ENCODE assay signal across 10 cellular contexts in genomic region chr3:130242850-130243569, GRCh38.
A peak's percentile ranks its signal among the peaks of the same experiment; 100 is the strongest.
DNase-seq lines count a peak whose midpoint lies in the region; ATAC-seq, FAIRE-seq and TF ChIP-seq lines count a peak whose summit lies in the region.
"Had no signal": no experiment of that assay in that cellular context is flagged by ENCODE, and none has a peak within 500 bp of the region (broad histone marks: within the 10 kb centered on the region; RNA-seq: fewer than 3 reads in every experiment).

No MANE protein-coding gene starts in this region.

- POLR2A ChIA-PET in AG04450 (lab: Yijun Ruan, JAX) = no interaction called here
- POLR2A ChIA-PET in GM10248 (lab: Yijun Ruan, JAX) = no interaction called here

- FAIRE-seq in islet of Langerhans (lab: Jason Lieb, UNC) (peak; percentile 81), H54 (lab: Jason Lieb, UNC) (no peak)
- FAIRE-seq: G401.6 had no signal

- no peak for DNase-seq in AG04450 (ENCODE audit: low read depth, low spot score)
- DNase-seq in GM10248 (ENCODE audit: extremely low spot score) = no peak
- DNase-seq in SJCRH30 = peak; percentile 21 to 62
- no peak for DNase-seq in H54 (ENCODE audit: insufficient read length, low spot score)
- no peak for DNase-seq in middle frontal gyrus (ENCODE audit: extremely low spot score, low spot score)
- DNase-seq in stomach = no peak
- DNase-seq: activated naive CD8-positive, alpha-beta T cell treated with anti-CD3 and anti-CD28 coated beads, Interleukin-2, amount 10 ng/mL, durations not matched to agents 7 days and 5 days had no signal

- CTCF ChIA-PET in AG04450 (lab: Charles Lee) (interaction anchor here (1.0 to 1.3 kb wide), 2 partner anchors 300 to 302 kb away, joined by 3 to 6 read pairs; no protein-coding TSS in a partner anchor), GM10248 (lab: Yijun Ruan, JAX) (interaction anchor here (1.1 kb wide), 1 partner anchor 9 kb away, joined by 3 read pairs; no protein-coding TSS in a partner anchor)

- no peak for TF ChIP-seq EP300 in stomach (IDR thresholded peaks at IDR 0.05)

- H3K36me3 ChIP-seq in SJCRH30 = no peaks in the 10 kb centered on the region
- H3K36me3 ChIP-seq in stomach = no peaks in the 10 kb centered on the region

- TF ChIP-seq CTCF in AG04450 (IDR thresholded peaks at IDR 0.05; ENCODE audit: low read depth, low read length) (peak; percentile 25), GM10248 (IDR thresholded peaks at IDR 0.05; ENCODE audit: control extremely low read depth, extremely low read depth, low read depth, missing control alignments) (peak; percentile 26), stomach (IDR thresholded peaks at IDR 0.05) (peak in 1 of 7 experiments; percentile 35)

- H3K27ac ChIP-seq in AG04450 (ENCODE audit: low read depth, low read length) (no peak overlapping the region), SJCRH30 (no peak overlapping the region), stomach (no peak overlapping the region)

- TF ChIP-seq POLR2A in H54 (IDR thresholded peaks at IDR 0.05; ENCODE audit: low read depth, low read length) (no peak), stomach (IDR thresholded peaks at IDR 0.05) (no peak)

- ATAC-seq in GM19463 (IDR thresholded peaks at IDR 0.05; ENCODE audit: unreplicated experiment) = no peak

- H3K4me3 ChIP-seq in AG04450 (ENCODE audit: low read depth, low read length) (no peak overlapping the region), SJCRH30 (no peak overlapping the region), stomach (no peak overlapping the region)

- H3K4me1 ChIP-seq in SJCRH30 = peaks cover 7% of the 10 kb centered on the region; the same call in 1 of the 2 replicates
- no peaks in the 10 kb centered on the region for H3K4me1 ChIP-seq in stomach

- H3K27me3 ChIP-seq in AG04450 (ENCODE audit: control insufficient read depth, insufficient read depth, low read length) (no peaks in the 10 kb centered on the region), SJCRH30 (peaks cover 5% of the 10 kb centered on the region; the same call in 1 of the 2 replicates), stomach (no peaks in the 10 kb centered on the region)

- 40 to 50% (median 45%) methylated on average over 3 of the region's 3 CpGs for WGBS in stomach, 5 donors

- intact Hi-C loops in stomach (cut with DNase I; ENCODE audit: low total_unique reads) = no loop called here

- no peaks in the 10 kb centered on the region for H3K9me3 ChIP-seq in AG04450 (ENCODE audit: control insufficient read depth, insufficient read depth, low read length)
- H3K9me3 ChIP-seq in SJCRH30 (replicated peaks) = no peaks in the 10 kb centered on the region
- H3K9me3 ChIP-seq in stomach = no peaks in the 10 kb centered on the region

Comparison
In these comparisons a context has a peak if more than half of its experiments do, and no peak if none do; other contexts are left out.
1. DNase-seq: peak in SJCRH30 (2 of 2); none in AG04450 (single experiment), GM10248 (single experiment), H54 (single experiment), middle frontal gyrus (single experiment) and stomach (single experiment).